In the genomic region with DNA sequence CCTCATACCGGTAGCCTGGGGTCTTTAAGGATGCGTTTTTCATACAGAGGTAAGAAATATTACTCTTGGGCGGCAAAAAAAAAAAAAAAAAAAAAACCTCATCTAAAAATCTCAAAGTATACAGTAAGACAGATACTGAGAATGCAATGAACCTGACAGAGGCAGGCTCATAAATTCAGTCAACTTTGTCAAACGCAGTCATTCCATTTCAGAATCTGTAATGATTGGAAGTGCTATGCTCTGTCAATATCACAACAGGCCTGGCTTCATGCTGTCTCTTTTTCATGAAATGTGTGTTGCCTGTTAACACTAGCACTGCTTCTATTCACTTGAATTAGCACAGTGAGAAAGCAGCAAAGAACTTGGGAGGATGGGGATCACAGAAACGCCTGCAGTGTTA, we compare ENCODE assay signal across 8 cellular contexts.
"Had no signal": no experiment of that assay in that cellular context is flagged by ENCODE, and none has a peak within 500 bp of the region (broad histone marks: within the 10 kb centered on the region; RNA-seq: fewer than 3 reads in every experiment).

No MANE protein-coding gene starts in this region.

- H3K4me2 ChIP-seq: KMS-11 had no signal

- H3K4me3 ChIP-seq: GM23248, HAP-1 had no signal

- H2AFZ ChIP-seq: GM23248 had no signal

- H3K27ac ChIP-seq: GM23248, KMS-11 had no signal

- DNase-seq: GM23248, GOT3, H7, HFFc6, KBM-7 had no signal

- H3K9ac ChIP-seq: GM23248, KMS-11 had no signal

- ATAC-seq: HCT116 had no signal

- H3K36me3 ChIP-seq: HAP-1 had no signal

- H3K9me3 ChIP-seq: HAP-1 had no signal
